In the genomic region with DNA sequence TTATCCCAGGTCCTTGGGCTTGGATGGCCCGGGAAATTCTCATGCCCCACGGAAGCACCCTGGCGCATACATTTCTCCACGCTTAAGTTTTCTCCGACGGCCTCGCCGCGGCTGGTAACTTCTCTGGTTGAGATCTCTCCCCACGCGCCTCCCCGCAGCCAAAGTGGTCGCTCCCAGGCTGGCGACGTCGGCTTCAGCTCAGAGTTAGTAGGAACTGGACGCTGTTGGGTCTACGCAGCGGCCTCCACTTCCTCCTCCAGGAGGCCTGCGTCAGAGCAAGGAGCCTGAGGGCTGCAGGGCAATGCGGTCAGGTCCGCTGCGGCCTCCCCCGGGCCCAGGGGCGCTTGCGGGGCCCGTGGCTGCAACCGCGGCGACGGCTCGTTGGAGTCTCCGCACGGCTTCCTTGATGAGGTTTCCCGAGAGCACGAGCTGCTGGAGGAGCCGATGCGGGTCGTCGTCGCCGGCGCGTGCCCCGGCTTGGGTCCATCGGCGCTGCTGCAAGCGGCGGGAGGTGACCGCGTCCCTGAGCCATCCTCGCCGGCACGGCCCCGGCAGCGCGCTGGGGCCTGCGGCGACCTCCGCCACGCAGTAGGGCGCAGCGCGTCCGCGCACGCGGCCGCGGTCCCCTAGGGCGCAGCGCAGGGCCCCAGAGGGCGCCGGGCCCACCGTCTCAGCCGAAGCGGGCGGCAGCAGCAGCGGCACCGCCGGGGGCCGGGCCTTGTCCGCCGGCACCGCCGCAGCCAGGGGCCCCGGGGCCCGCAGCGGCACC, we compare ENCODE assay signal across 7 cellular contexts. TPM values are rescaled to one million over a fixed set of nuclear protein-coding genes. Genes with fewer than 3 reads are reported as not detected.
DNase-seq lines count a peak whose midpoint lies in the region; ATAC-seq and TF ChIP-seq lines count a peak whose summit lies in the region.

No MANE protein-coding gene starts in this region.

- H4K91ac ChIP-seq in trophoblast cell (ENCODE audit: low read depth, low read length), result peak overlapping the region; percentile 34

- TF ChIP-seq CTCF in cardiac muscle cell (IDR thresholded peaks at IDR 0.05; ENCODE audit: low read depth, low read length), result no peak

- peak overlapping the region; percentile 67 for H3K9ac ChIP-seq in trophoblast cell (ENCODE audit: low read length)

- peak overlapping the region; percentile 82 for H3K4me2 ChIP-seq in trophoblast cell (ENCODE audit: low read length)

- no peak overlapping the region for H3K23ac ChIP-seq in trophoblast cell (ENCODE audit: low read length)

- H3K4ac ChIP-seq in trophoblast cell (ENCODE audit: low read depth, low read length), result peak overlapping the region; percentile 42

- H2AK5ac ChIP-seq in trophoblast cell (ENCODE audit: low read length), result no peak overlapping the region

- H2BK12ac ChIP-seq in trophoblast cell (ENCODE audit: low read length), result peak overlapping the region; percentile 8

- no CpG with 5 or more reads among the region's 89 CpGs for WGBS in trophoblast cell (ENCODE audit: extremely low coverage, insufficient coverage, insufficient read length)

- ATAC-seq in GM18498 (IDR thresholded peaks at IDR 0.05; ENCODE audit: unreplicated experiment) (peak; percentile 25), HG02642 (IDR thresholded peaks at IDR 0.05; ENCODE audit: poor library complexity, unreplicated experiment) (peak; percentile 23)

- H3K4me1 ChIP-seq in cardiac muscle cell (ENCODE audit: low read depth) (peaks cover 32% of the 10 kb centered on the region), trophoblast cell (ENCODE audit: control insufficient read depth in 1 of 2, insufficient read depth in 2 of 2, low read length in 2 of 2) (peaks cover 3 to 16% of the 10 kb centered on the region in 2 experiments)

- peak overlapping the region; percentile 50 for H2AFZ ChIP-seq in trophoblast cell (ENCODE audit: insufficient read depth, low read length, poor library complexity)

- peaks cover 15% of the 10 kb centered on the region for H3K79me1 ChIP-seq in trophoblast cell (ENCODE audit: low read length)

- H3K9me3 ChIP-seq in cardiac muscle cell (ENCODE audit: low read depth) (no peaks in the 10 kb centered on the region), trophoblast cell (ENCODE audit: insufficient read depth, low read depth, low read length) (no peaks in the 10 kb centered on the region)

- H3K27ac ChIP-seq in cardiac muscle cell (peak overlapping the region; percentile 95), trophoblast cell (ENCODE audit: low read depth, low read length) (peak overlapping the region; percentile 21)

- no peak overlapping the region for H2BK120ac ChIP-seq in trophoblast cell (ENCODE audit: insufficient read depth, low read length, poor library complexity)

- H3K18ac ChIP-seq in trophoblast cell (ENCODE audit: low read length), result peak overlapping the region; percentile 69

- peak overlapping the region; percentile 91 for H4K8ac ChIP-seq in trophoblast cell (ENCODE audit: low read depth, low read length)

- peak overlapping the region; percentile 87 for H3K4me3 ChIP-seq in cardiac muscle cell
- H3K4me3 ChIP-seq in trophoblast cell (ENCODE audit: low read depth, low read length), result peak overlapping the region; percentile 93

- H3K27me3 ChIP-seq in cardiac muscle cell, result no peaks in the 10 kb centered on the region
- no peaks in the 10 kb centered on the region for H3K27me3 ChIP-seq in trophoblast cell (ENCODE audit: insufficient read depth, low read length)

- H3K36me3 ChIP-seq in cardiac muscle cell (no peaks in the 10 kb centered on the region), trophoblast cell (ENCODE audit: control insufficient read depth in 1 of 2, insufficient read depth in 2 of 2, low read length in 2 of 2) (no peaks in the 10 kb centered on the region)

- peaks cover 2% of the 10 kb centered on the region for H3K79me2 ChIP-seq in trophoblast cell (ENCODE audit: control insufficient read depth, insufficient read depth, low read length, poor library complexity)

- DNase-seq in NOMO-1 (lab: John Stamatoyannopoulos, UW; ENCODE audit: unreplicated experiment in 2 of 2), result peak; percentile 54 to 70
- DNase-seq in activated naive CD4-positive, alpha-beta T cell treated with Interleukin-2 at 50 U/mL for 16 hours, result peak; percentile 36
- DNase-seq in cardiac muscle cell (ENCODE audit: low read depth in 1 of 2, low spot score in 1 of 2), result peak; percentile 52 to 62
- peak; percentile 58 to 76 for DNase-seq in trophoblast cell
- no peak for DNase-seq in HuH-7.5 (ENCODE audit: low spot score)

- peak overlapping the region; percentile 55 for H2BK5ac ChIP-seq in trophoblast cell (ENCODE audit: low read depth, low read length, poor library complexity)

- peak overlapping the region; percentile 83 for H4K12ac ChIP-seq in trophoblast cell (ENCODE audit: low read depth, low read length)

- peak overlapping the region; percentile 71 for H3K14ac ChIP-seq in trophoblast cell (ENCODE audit: low read length)

RNA-seq across cellular contexts. Expression of gene FRAT2, which starts 0.7 kb away (rescaled TPM):
- total RNA-seq in cardiac muscle cell, result 25.4 and 30.6 TPM in 2 replicates
- 30.1 and 41.7 TPM in 2 replicates for polyA plus RNA-seq in cardiac muscle cell
- 6.7 and 6.8 TPM in 2 replicates for polyA plus RNA-seq in trophoblast cell (2013)

RNA-seq across cellular contexts. Expression of gene FRAT1, which starts 14.7 kb away (rescaled TPM):
- 12.7 and 17.3 TPM in 2 replicates for total RNA-seq in cardiac muscle cell
- polyA plus RNA-seq in cardiac muscle cell, result 12.3 and 22.8 TPM in 2 replicates
- polyA plus RNA-seq in trophoblast cell (2013), result 0.60 and 0.77 TPM in 2 replicates

RNA-seq across cellular contexts. Expression of gene ARHGAP19, which starts 41.3 kb away (rescaled TPM):
- 7.5 and 18.7 TPM in 2 replicates for total RNA-seq in cardiac muscle cell
- 5.3 and 15.8 TPM in 2 replicates for polyA plus RNA-seq in cardiac muscle cell
- 12.1 and 12.8 TPM in 2 replicates for polyA plus RNA-seq in trophoblast cell (2013)
